2 cellular contexts compared by ENCODE assay signal in genomic region chr3:53114412-53115074, GRCh38.
TF ChIP-seq lines count a peak whose summit lies in the region.

No MANE protein-coding gene starts in this region.

TF ChIP-seq in SK-N-SH, 30 proteins besides CTCF, POLR2A, EP300 and RAD21 (continued from another document):
- TF ChIP-seq, protein P1, sequence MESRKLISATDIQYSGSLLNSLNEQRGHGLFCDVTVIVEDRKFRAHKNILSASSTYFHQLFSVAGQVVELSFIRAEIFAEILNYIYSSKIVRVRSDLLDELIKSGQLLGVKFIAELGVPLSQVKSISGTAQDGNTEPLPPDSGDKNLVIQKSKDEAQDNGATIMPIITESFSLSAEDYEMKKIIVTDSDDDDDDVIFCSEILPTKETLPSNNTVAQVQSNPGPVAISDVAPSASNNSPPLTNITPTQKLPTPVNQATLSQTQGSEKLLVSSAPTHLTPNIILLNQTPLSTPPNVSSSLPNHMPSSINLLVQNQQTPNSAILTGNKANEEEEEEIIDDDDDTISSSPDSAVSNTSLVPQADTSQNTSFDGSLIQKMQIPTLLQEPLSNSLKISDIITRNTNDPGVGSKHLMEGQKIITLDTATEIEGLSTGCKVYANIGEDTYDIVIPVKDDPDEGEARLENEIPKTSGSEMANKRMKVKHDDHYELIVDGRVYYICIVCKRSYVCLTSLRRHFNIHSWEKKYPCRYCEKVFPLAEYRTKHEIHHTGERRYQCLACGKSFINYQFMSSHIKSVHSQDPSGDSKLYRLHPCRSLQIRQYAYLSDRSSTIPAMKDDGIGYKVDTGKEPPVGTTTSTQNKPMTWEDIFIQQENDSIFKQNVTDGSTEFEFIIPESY (IDR thresholded peaks at IDR 0.05; ENCODE audit: borderline replicate concordance, low read depth), result no peak
- TF ChIP-seq EZH2phosphoT487 (IDR thresholded peaks at IDR 0.05; ENCODE audit: borderline replicate concordance, low read depth) (no peak), POLR2AphosphoS5 (IDR thresholded peaks at IDR 0.05; ENCODE audit: low read depth, low read length) (no peak), TEAD4 (IDR thresholded peaks at IDR 0.05; ENCODE audit: borderline replicate concordance, insufficient read depth) (no peak), MEF2A (IDR thresholded peaks at IDR 0.05; ENCODE audit: borderline replicate concordance, low read depth) (no peak)

TF ChIP-seq in SK-N-SH treated with all-trans-retinoic acid at 6 μM for 48 hours, 23 proteins besides CTCF, POLR2A, EP300 and RAD21 (continued from another document):
- TF ChIP-seq TCF4 (CRISPR knock-in tag; IDR thresholded peaks at IDR 0.05; ENCODE audit: borderline replicate concordance) (no peak), ZNF565 (CRISPR knock-in tag; conservative IDR thresholded peaks at IDR 0.05; ENCODE audit: low read depth) (no peak), ARNTL (CRISPR knock-in tag; IDR thresholded peaks at IDR 0.05; ENCODE audit: borderline replicate concordance, low read depth) (no peak), RARB (CRISPR knock-in tag; IDR thresholded peaks at IDR 0.05) (no peak), CREB5 (CRISPR knock-in tag; IDR thresholded peaks at IDR 0.05; ENCODE audit: low read depth) (no peak), ZNF8 (CRISPR knock-in tag; IDR thresholded peaks at IDR 0.05) (no peak), POU6F1 (CRISPR knock-in tag; IDR thresholded peaks at IDR 0.05; ENCODE audit: borderline replicate concordance, low read depth) (no peak), ZFP3 (CRISPR knock-in tag; IDR thresholded peaks at IDR 0.05) (no peak), ESRRG (CRISPR knock-in tag; IDR thresholded peaks at IDR 0.05) (no peak), CSDC2 (CRISPR knock-in tag; IDR thresholded peaks at IDR 0.05) (no peak), PATZ1 (CRISPR knock-in tag; IDR thresholded peaks at IDR 0.05; ENCODE audit: borderline replicate concordance) (no peak), SNAI2 (CRISPR knock-in tag; IDR thresholded peaks at IDR 0.05) (no peak), OSR1 (CRISPR knock-in tag; IDR thresholded peaks at IDR 0.05) (no peak), PPARA (CRISPR knock-in tag; IDR thresholded peaks at IDR 0.05; ENCODE audit: borderline replicate concordance) (no peak)
- TF ChIP-seq, protein P2, sequence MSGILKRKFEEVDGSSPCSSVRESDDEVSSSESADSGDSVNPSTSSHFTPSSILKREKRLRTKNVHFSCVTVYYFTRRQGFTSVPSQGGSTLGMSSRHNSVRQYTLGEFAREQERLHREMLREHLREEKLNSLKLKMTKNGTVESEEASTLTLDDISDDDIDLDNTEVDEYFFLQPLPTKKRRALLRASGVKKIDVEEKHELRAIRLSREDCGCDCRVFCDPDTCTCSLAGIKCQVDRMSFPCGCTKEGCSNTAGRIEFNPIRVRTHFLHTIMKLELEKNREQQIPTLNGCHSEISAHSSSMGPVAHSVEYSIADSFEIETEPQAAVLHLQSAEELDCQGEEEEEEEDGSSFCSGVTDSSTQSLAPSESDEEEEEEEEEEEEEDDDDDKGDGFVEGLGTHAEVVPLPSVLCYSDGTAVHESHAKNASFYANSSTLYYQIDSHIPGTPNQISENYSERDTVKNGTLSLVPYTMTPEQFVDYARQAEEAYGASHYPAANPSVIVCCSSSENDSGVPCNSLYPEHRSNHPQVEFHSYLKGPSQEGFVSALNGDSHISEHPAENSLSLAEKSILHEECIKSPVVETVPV (CRISPR knock-in tag; IDR thresholded peaks at IDR 0.05), result no peak
